ENCODE assay signal across 24 cellular contexts in the genomic region with DNA sequence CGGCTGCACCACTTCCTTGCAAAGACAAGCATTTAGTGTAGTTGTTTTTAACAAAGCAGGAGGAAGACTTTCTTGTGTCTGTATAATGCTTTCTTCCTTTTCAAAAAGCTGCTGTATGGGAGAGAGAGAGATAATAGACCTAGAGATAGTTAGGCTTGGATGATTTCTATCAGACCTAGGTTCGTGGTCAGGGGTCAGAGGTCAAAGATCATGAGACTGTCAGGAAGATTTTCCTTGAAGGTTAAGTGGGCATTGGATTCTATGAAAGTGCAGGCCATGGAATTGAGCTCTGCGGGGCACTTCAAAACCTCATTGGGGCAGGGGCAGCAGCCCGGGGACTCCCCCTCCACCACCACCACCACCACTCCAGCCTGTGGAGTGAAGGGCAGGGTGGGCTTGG.
"Had no signal": no experiment of that assay in that cellular context is flagged by ENCODE, and none has a peak within 500 bp of the region (broad histone marks: within the 10 kb centered on the region; RNA-seq: fewer than 3 reads in every experiment).

No MANE protein-coding gene starts in this region.

- H3K27ac Mint-ChIP-seq: activated B cell treated with CpG ODN at 0.5 μM for 24 hours; activated CD4-positive, alpha-beta T cell treated with anti-CD3 and anti-CD28 coated beads for 36 hours; activated naive CD8-positive, alpha-beta T cell; brain; mesothelial cell of epicardium had no signal

- ATAC-seq: gastrocnemius medialis; left lung; naive thymus-derived CD4-positive, alpha-beta T cell; SK-N-SH treated with all-trans-retinoic acid at 6 μM for 48 hours had no signal

- H3K4me3 Mint-ChIP-seq: activated B cell treated with CpG ODN at 0.5 μM for 24 hours; activated CD4-positive, alpha-beta T cell treated with anti-CD3 and anti-CD28 coated beads for 36 hours; activated naive CD8-positive, alpha-beta T cell; activated T-helper 1 cell treated with anti-CD3 and anti-CD28 coated beads, Interleukin-12 subunit alpha, Interleukin-12 subunit beta, Interleukin-2, Interleukin-4 antibody, amounts not matched to agents 30 ng/mL and 10 ng/mL and 1 ng/mL, durations not matched to agents 14 hours and 24 hours and 36 hours; brain; mesothelial cell of epicardium had no signal

- H3K4me1 Mint-ChIP-seq: activated CD4-positive, alpha-beta T cell treated with anti-CD3 and anti-CD28 coated beads for 36 hours; brain; mesothelial cell of epicardium had no signal

- H3K27me3 Mint-ChIP-seq: activated B cell treated with CpG ODN at 0.5 μM for 24 hours; activated CD4-positive, alpha-beta T cell treated with anti-CD3 and anti-CD28 coated beads for 36 hours; activated naive CD8-positive, alpha-beta T cell; naive thymus-derived CD4-positive, alpha-beta T cell had no signal

- H3K9me3 Mint-ChIP-seq: activated B cell treated with CpG ODN at 0.5 μM for 24 hours; activated T-helper 1 cell treated with anti-CD3 and anti-CD28 coated beads, Interleukin-12 subunit alpha, Interleukin-12 subunit beta, Interleukin-2, Interleukin-4 antibody, amounts not matched to agents 30 ng/mL and 10 ng/mL and 1 ng/mL, durations not matched to agents 14 hours and 24 hours and 36 hours; naive thymus-derived CD4-positive, alpha-beta T cell had no signal

- H3K36me3 Mint-ChIP-seq: activated naive CD8-positive, alpha-beta T cell; naive thymus-derived CD4-positive, alpha-beta T cell had no signal

- DNase-seq: activated B cell treated with CpG ODN at 0.5 μM for 24 hours; activated CD4-positive, alpha-beta T cell treated with anti-CD3 and anti-CD28 coated beads for 36 hours; activated CD8-positive, alpha-beta memory T cell treated with anti-CD3 and anti-CD28 coated beads, Interleukin-2, amount 50 U/mL, for 4 hours; activated gamma-delta T cell; activated T-cell treated with anti-CD3 and anti-CD28 coated beads, Interleukin-2, amount 50 U/mL, for 1 hour; cerebellar nuclear complex; dorsolateral prefrontal cortex; effector memory CD4-positive, alpha-beta T cell; gastrocnemius medialis; glutamatergic neuron; left lung; mammary epithelial cell; naive thymus-derived CD4-positive, alpha-beta T cell; SJCRH30; stimulated activated CD4-positive, alpha-beta T cell treated with anti-CD3 and anti-CD28 coated beads, Interleukin-15, amount 100 ng/mL, for 24 hours; stimulated activated CD4-positive, alpha-beta T cell treated with anti-CD3 and anti-CD28 coated beads, Interleukin-2, amount 100 ng/mL, for 24 hours; stimulated activated naive CD4-positive, alpha-beta T cell; testis; transverse colon had no signal
